7 cellular contexts compared by ENCODE assay signal in the genomic region with DNA sequence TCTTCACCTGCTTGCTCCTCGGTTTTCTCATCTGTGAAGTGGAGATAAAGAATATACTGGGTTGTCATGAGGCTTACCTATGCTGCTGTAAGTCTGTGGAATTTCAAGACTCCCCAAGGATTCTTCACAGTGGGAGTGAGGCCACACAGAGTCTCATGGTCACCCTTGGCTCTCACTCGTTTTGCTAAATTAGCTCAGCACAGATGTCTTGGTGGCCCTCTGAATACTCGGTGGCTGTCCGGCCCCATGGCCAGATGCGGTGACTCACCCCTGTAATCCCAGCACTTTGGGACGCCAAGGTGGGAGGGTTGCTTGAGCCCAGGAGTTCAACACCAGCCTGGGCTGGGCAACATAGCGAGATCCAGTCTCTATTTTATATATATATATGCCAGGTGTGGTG.
"Had no signal": no experiment of that assay in that cellular context is flagged by ENCODE, and none has a peak within 500 bp of the region (broad histone marks: within the 10 kb centered on the region; RNA-seq: fewer than 3 reads in every experiment).

No MANE protein-coding gene starts in this region.

- H3K4me3 ChIP-seq: GM23248, HAP-1 had no signal

- H2AFZ ChIP-seq: GM23248 had no signal

- H3K9ac ChIP-seq: GM23248 had no signal

- H3K36me3 ChIP-seq: HAP-1 had no signal

- DNase-seq: GM23248, GOT3, H7, IMR-90, KBM-7 had no signal

- H3K9me3 ChIP-seq: HAP-1 had no signal

- H3K27ac ChIP-seq: GM23248 had no signal

- FAIRE-seq: HTR-8/SVneo had no signal
